In the genomic region with DNA sequence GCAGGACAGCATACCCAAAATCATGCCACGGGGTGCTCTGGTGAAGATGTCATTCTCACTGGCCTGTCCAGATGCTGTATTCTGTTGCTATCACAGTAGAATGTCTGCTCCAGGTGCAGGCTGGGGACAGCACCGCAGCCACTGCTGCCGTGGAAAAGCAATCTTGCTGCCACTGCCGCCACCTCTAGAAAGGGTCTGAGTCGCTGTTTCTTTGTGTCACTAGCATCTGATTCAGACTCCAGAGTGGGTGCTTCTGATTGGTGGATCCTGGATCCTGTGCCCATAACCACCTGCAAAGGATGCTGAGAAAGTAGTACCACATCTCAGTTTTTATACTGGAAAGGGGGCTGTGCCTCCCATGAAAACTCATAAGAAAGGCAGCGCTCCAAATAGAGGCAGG, we compare ENCODE assay signal across 27 cellular contexts. TPM values are rescaled to one million over a fixed set of nuclear protein-coding genes. Genes with fewer than 3 reads are reported as not detected.
"Had no signal": no experiment of that assay in that cellular context is flagged by ENCODE, and none has a peak within 500 bp of the region (broad histone marks: within the 10 kb centered on the region; RNA-seq: fewer than 3 reads in every experiment).

No MANE protein-coding gene starts in this region.

- H3K9me3 Mint-ChIP-seq: neural crest cell, type B pancreatic cell had no signal

- H3K9me3 ChIP-seq: heart left ventricle, pancreas, suprapubic skin, thyroid gland had no signal

- H3K4me1 ChIP-seq: pancreas, suprapubic skin, thyroid gland had no signal

- ATAC-seq: heart left ventricle; left colon; left ventricle myocardium superior; naive thymus-derived CD4-positive, alpha-beta T cell; pancreas; right cardiac atrium had no signal

- H3K36me3 ChIP-seq: heart left ventricle, pancreas, suprapubic skin, thyroid gland had no signal

- H3K27me3 Mint-ChIP-seq: naive thymus-derived CD4-positive, alpha-beta T cell had no signal

- DNase-seq: cortex of kidney; dorsolateral prefrontal cortex; effector CD8-positive, alpha-beta T cell; heart left ventricle; hippocampal formation; left colon; left ventricle myocardium superior; mesendoderm; naive thymus-derived CD4-positive, alpha-beta T cell; nucleus accumbens; pancreas; right cardiac atrium; small intestine; stimulated activated CD4-positive, alpha-beta T cell treated with anti-CD3 and anti-CD28 coated beads, Interleukin-12 subunit alpha, Interleukin-12 subunit beta, amount 100 ng/mL, for 4 hours; stimulated activated CD4-positive, alpha-beta T cell treated with anti-CD3 and anti-CD28 coated beads, Interleukin-4, amount 100 ng/mL, for 4 hours; stimulated activated naive CD4-positive, alpha-beta T cell; thyroid gland had no signal

- H3K27me3 ChIP-seq: heart left ventricle, pancreas, suprapubic skin, thyroid gland had no signal

- H3K4me3 Mint-ChIP-seq: naive thymus-derived CD4-positive, alpha-beta T cell; neural crest cell; type B pancreatic cell had no signal

- H3K36me3 Mint-ChIP-seq: type B pancreatic cell had no signal

- H3K27ac Mint-ChIP-seq: progenitor cell of endocrine pancreas, type B pancreatic cell had no signal

- H3K4me3 ChIP-seq: dorsolateral prefrontal cortex, heart left ventricle, lung, pancreas, suprapubic skin, thyroid gland had no signal

- H3K4me1 Mint-ChIP-seq: neural crest cell had no signal

- H3K27ac ChIP-seq: heart left ventricle, pancreas, suprapubic skin, thyroid gland had no signal

RNA-seq across cellular contexts. Expression of a gene that starts 45.3 kb away (rescaled TPM):
- total RNA-seq: chondrocyte, fibroblast of lung, frontal cortex, glomerular endothelial cell, kidney epithelial cell, left ventricle myocardium superior, progenitor cell of endocrine pancreas, right cardiac atrium had no signal
- polyA plus RNA-seq: fibroblast of lung, pancreas had no signal
